Comparison of ENCODE assay signal across 8 cellular contexts in genomic region chr20:32336918-32337347, GRCh38. TPM values are rescaled to one million over a fixed set of nuclear protein-coding genes. Genes with fewer than 3 reads are reported as not detected.
DNase-seq lines count a peak whose midpoint lies in the region; ATAC-seq, FAIRE-seq and TF ChIP-seq lines count a peak whose summit lies in the region.

No MANE protein-coding gene starts in this region.

- in situ Hi-C loops in K562 (cut with MboI) = no loop called here

- TF ChIP-seq CTCF in K562 (IDR thresholded peaks at IDR 0.05 in 2 of 3, conservative IDR thresholded peaks at IDR 0.05 in 1 of 3; ENCODE audit: insufficient read depth in 2 of 3, low read depth in 1 of 3, low read length in 3 of 3) = peak; percentile 50 to 71 (median 70); a peak in 5 of 6 replicates

- BruUV-seq in K562 (replicated peaks; lab: Mats Ljungman, UMichigan) = no TSS peak

- WGBS in K562 (ENCODE audit: insufficient coverage, low coverage, missing lambda C conversion rate) = 7% methylated on average over 5 of the region's 5 CpGs

- ATAC-seq in K562 = peak; percentile 58
- ATAC-seq in memory B cell (ENCODE audit: low read depth) = peak; percentile 56
- no peak for ATAC-seq in activated CD4-positive, CD25-positive, alpha-beta regulatory T cell treated with anti-CD3 and anti-CD28 coated beads, Interleukin-2, amount 50 U/mL, for 24 hours
- ATAC-seq in activated T-helper 17 cell treated with anti-CD3 and anti-CD28 coated beads, Interleukin-2, amount 50 U/mL, for 72 hours (replicated peaks) = no peak

- no peaks in the 10 kb centered on the region for H4K20me1 ChIP-seq in K562 (replicated peaks; ENCODE audit: control insufficient read depth, insufficient read depth, low read length)

- no peaks in the 10 kb centered on the region for H3K27me3 Mint-ChIP-seq in memory B cell
- H3K27me3 Mint-ChIP-seq in activated T-helper 17 cell treated with anti-CD3 and anti-CD28 coated beads, Interleukin-2, amount 50 U/mL, for 72 hours = no peaks in the 10 kb centered on the region

- FAIRE-seq in K562 (lab: Jason Lieb, UNC) = peak; percentile 81

- H3K79me2 ChIP-seq in K562 (ENCODE audit: control insufficient read depth, insufficient read depth, low read length) = no peaks in the 10 kb centered on the region

- no peaks in the 10 kb centered on the region for H3K9me3 ChIP-seq in K562 (replicated peaks; ENCODE audit: control insufficient read depth, insufficient read depth, low read depth, low read length)

- H2AFZ ChIP-seq in K562 (ENCODE audit: low read depth, low read length) = peak overlapping the region; percentile 42; the same call in 1 of the 2 replicates

- H3K9ac ChIP-seq in K562 (ENCODE audit: insufficient read depth in 1 of 2, low read depth in 2 of 2, low read length in 2 of 2) = no peak overlapping the region

- no peak for TF ChIP-seq EP300 in K562 (IDR thresholded peaks at IDR 0.05; ENCODE audit: low read length)

- peaks cover 2% of the 10 kb centered on the region; the same call in 1 of the 3 replicates for H3K36me3 ChIP-seq in K562 (ENCODE audit: control insufficient read depth, insufficient read depth, low read length)

- intact Hi-C loops in K562 (cut with micrococcal nuclease) = loop anchor here (2.0 to 10.0 kb wide), 2 partner anchors 102 to 318 kb away; no protein-coding TSS in a partner anchor

- no peaks in the 10 kb centered on the region for H3K9me1 ChIP-seq in K562 (ENCODE audit: control insufficient read depth, insufficient read depth, low read length)

- H3K9me3 Mint-ChIP-seq in memory B cell = no peaks in the 10 kb centered on the region
- H3K9me3 Mint-ChIP-seq in activated T-helper 17 cell treated with anti-CD3 and anti-CD28 coated beads, Interleukin-2, amount 50 U/mL, for 72 hours = no peaks in the 10 kb centered on the region

- no peak overlapping the region for H3K4me3 Mint-ChIP-seq in memory B cell
- no peak overlapping the region for H3K4me3 Mint-ChIP-seq in activated T-helper 17 cell treated with anti-CD3 and anti-CD28 coated beads, Interleukin-2, amount 50 U/mL, for 72 hours

- H3K27ac ChIP-seq in K562 (ENCODE audit: extremely low read depth, low read depth, low read length) = no peak overlapping the region

- H3K36me3 Mint-ChIP-seq in memory B cell = peaks cover 7% of the 10 kb centered on the region
- H3K36me3 Mint-ChIP-seq in activated T-helper 17 cell treated with anti-CD3 and anti-CD28 coated beads, Interleukin-2, amount 50 U/mL, for 72 hours (ENCODE audit: low read depth) = peaks cover 76% of the 10 kb centered on the region

- peak; percentile 70 for DNase-seq in NCI-H2171 treated with DMSO at 0.1 percent for 48 hours (lab: John Stamatoyannopoulos, UW)
- DNase-seq in NCI-H2171 (lab: John Stamatoyannopoulos, UW) = no peak
- DNase-seq in NCI-H1694 (lab: John Stamatoyannopoulos, UW) = peak; percentile 24
- DNase-seq in K562 (ENCODE audit: extremely low read depth in 1 of 4, low spot score in 3 of 4) = peak; percentile 38 to 62 (median 49)
- peak in 1 of 2 donors; percentile 36 for DNase-seq in memory B cell (ENCODE audit: low spot score in 2 of 2)
- DNase-seq in stimulated activated CD4-positive, alpha-beta T cell treated with anti-CD3 and anti-CD28 coated beads, Interleukin-12 subunit alpha, Interleukin-12 subunit beta, amount 100 ng/mL, for 4 hours = no peak

- TF ChIP-seq RAD21 in K562 (CRISPR knock-in tag; conservative IDR thresholded peaks at IDR 0.05 in 1 of 2, IDR thresholded peaks at IDR 0.05 in 1 of 2) = peak; percentile 54 to 70

- H3K27me3 ChIP-seq in K562 (ENCODE audit: control insufficient read depth in 2 of 2, insufficient read depth in 2 of 2, low read length in 2 of 2) = no peaks in the 10 kb centered on the region

- POLR2A ChIA-PET in K562 (lab: Yijun Ruan, JAX) = no interaction called here

- peaks cover 31% of the 10 kb centered on the region for H3K4me1 Mint-ChIP-seq in memory B cell
- H3K4me1 Mint-ChIP-seq in activated T-helper 17 cell treated with anti-CD3 and anti-CD28 coated beads, Interleukin-2, amount 50 U/mL, for 72 hours = peaks cover 34% of the 10 kb centered on the region

- H3K4me3 ChIP-seq in K562 = no peak overlapping the region

- peaks cover 3 to 33% of the 10 kb centered on the region in 2 experiments for H3K4me1 ChIP-seq in K562 (replicated peaks in 1 of 2; ENCODE audit: control insufficient read depth in 2 of 2, insufficient read depth in 2 of 2, low read length in 2 of 2)

- H3K27ac Mint-ChIP-seq in memory B cell = peak overlapping the region; percentile 24
- no peak overlapping the region for H3K27ac Mint-ChIP-seq in activated T-helper 17 cell treated with anti-CD3 and anti-CD28 coated beads, Interleukin-2, amount 50 U/mL, for 72 hours

- no peak overlapping the region; the same call in 1 of the 2 replicates for H3K4me2 ChIP-seq in K562 (ENCODE audit: insufficient read depth, low read length)

- no peak for TF ChIP-seq POLR2A in K562 (conservative IDR thresholded peaks at IDR 0.05)

- CTCF ChIA-PET in K562 (lab: Yijun Ruan, JAX; ENCODE audit: low intra/inter-chr PET ratio) = interaction anchor here (0.6 to 1.3 kb wide), 2 partner anchors 101 to 107 kb away, joined by 3 to 4 read pairs; no protein-coding TSS in a partner anchor

TF ChIP-seq in K562, 482 proteins besides CTCF, POLR2A, EP300 and RAD21 (continues in another document):
- TF ChIP-seq ZNF354B (CRISPR knock-in tag; IDR thresholded peaks at IDR 0.05) (peak; percentile 96), ZFP1 (CRISPR knock-in tag; IDR thresholded peaks at IDR 0.05) (0 out of 2 replicates have a peak, but pooled peaks have one; percentile 46), ARNT (IDR thresholded peaks at IDR 0.05) (0 out of 4 replicates have a peak, but pooled peaks of 1 of the 2 experiments have one; percentile 35), ZNF507 (tag; conservative IDR thresholded peaks at IDR 0.05) (peak; percentile 97), TAF7 (tag; IDR thresholded peaks at IDR 0.05) (no peak), SMC3 (conservative IDR thresholded peaks at IDR 0.05; ENCODE audit: insufficient read depth, low read depth, low read length) (0 out of 2 replicates have a peak, but pooled peaks have one; percentile 39), ARID1B (IDR thresholded peaks at IDR 0.05) (no peak; the same call in 1 of the 2 replicates), TBL1XR1 (IDR thresholded peaks at IDR 0.05; ENCODE audit: low read length in 2 of 2) (0 out of 4 replicates have a peak, but pooled peaks of 1 of the 2 experiments have one; percentile 7), MAZ (CRISPR knock-in tag; conservative IDR thresholded peaks at IDR 0.05 in 1 of 2, IDR thresholded peaks at IDR 0.05 in 1 of 2) (0 out of 4 replicates have a peak, but pooled peaks of 1 of the 2 experiments have one; percentile 34)

RNA-seq across cellular contexts. Expression of gene ASXL1, which starts 21.2 kb away (rescaled TPM):
- total RNA-seq in K562 (2011; cell fraction: chromatin; rRNA removed; ENCODE audit: low replicate concordance) = 293 and 377 TPM in 2 replicates
- total RNA-seq in K562 (2011; cell fraction: nucleolus; rRNA removed) = 176 and 183 TPM in 2 replicates
- total RNA-seq in K562 (2011; cell fraction: nucleoplasm; rRNA removed) = 261 and 321 TPM in 2 replicates
- total RNA-seq in K562 (2014; rRNA removed) (20.5 and 25.7 TPM in 2 replicates), K562 (2014; rRNA removed; fragmentation: Illumina TruSeq; extraction: Trizol) (32.3 and 36.0 TPM in 2 replicates), K562 (2015; rRNA removed; fragmentation: Illumina TruSeq; extraction: Trizol) (25.7 and 27.7 TPM in 2 replicates), K562 (2021) (63.5 and 65.3 TPM in 2 replicates)
- polyA plus RNA-seq in K562 (2011; rRNA removed) (48.7 and 56.4 TPM in 2 replicates), K562 (2014; fragmentation: Illumina TruSeq; extraction: Trizol) (45.1 and 48.7 TPM in 2 replicates), K562 (2014; fragmentation: Nextera tagmentation; extraction: Ambion mirVana) (1 to 10 TPM; 6.5 to 8.4 TPM), K562 (2014; rRNA removed) (38.6 and 44.3 TPM in 2 replicates)
- 23.8 and 39.3 TPM in 2 replicates for polyA plus RNA-seq in K562 (2011; cell fraction: cytosol; rRNA removed)
- polyA plus RNA-seq in K562 (2011; cell fraction: nucleus; rRNA removed) = 222 and 235 TPM in 2 replicates
- polyA plus RNA-seq in K562 (2012) = 39.0 and 51.7 TPM in 2 replicates
- polyA minus RNA-seq in K562 (2011; rRNA and poly(A)+ RNA removed) = 65.7 and 67.5 TPM in 2 replicates
- 23.8 and 28.4 TPM in 2 replicates for polyA minus RNA-seq in K562 (2011; cell fraction: cytosol; rRNA and poly(A)+ RNA removed)
- polyA minus RNA-seq in K562 (2011; cell fraction: nucleus; rRNA and poly(A)+ RNA removed) = 55.1 and 86.6 TPM in 2 replicates
- total RNA-seq in activated T-helper 17 cell treated with anti-CD3 and anti-CD28 coated beads, Interleukin-2, amount 50 U/mL, for 72 hours = 100 to 1,000 TPM; 164 to 232 TPM

RNA-seq across cellular contexts. Expression of gene KIF3B, which starts 59.5 kb away (rescaled TPM):
- 9.0 and 15.2 TPM in 2 replicates for total RNA-seq in K562 (2011; cell fraction: chromatin; rRNA removed; ENCODE audit: low replicate concordance)
- 5.3 and 5.7 TPM in 2 replicates for total RNA-seq in K562 (2011; cell fraction: nucleolus; rRNA removed)
- total RNA-seq in K562 (2011; cell fraction: nucleoplasm; rRNA removed) = 7.2 and 7.9 TPM in 2 replicates
- total RNA-seq in K562 (2014; rRNA removed) (6.3 and 7.8 TPM in 2 replicates), K562 (2014; rRNA removed; fragmentation: Illumina TruSeq; extraction: Trizol) (9.6 and 11.5 TPM in 2 replicates), K562 (2015; rRNA removed; fragmentation: Illumina TruSeq; extraction: Trizol) (8.4 and 8.6 TPM in 2 replicates), K562 (2021) (9.1 and 9.8 TPM in 2 replicates)
- polyA plus RNA-seq in K562 (2011; rRNA removed) (6.8 and 12.3 TPM in 2 replicates), K562 (2014; fragmentation: Illumina TruSeq; extraction: Trizol) (11.5 and 11.7 TPM in 2 replicates), K562 (2014; fragmentation: Nextera tagmentation; extraction: Ambion mirVana) (1 to 10 TPM; 2.9 to 3.6 TPM), K562 (2014; rRNA removed) (7.2 and 7.7 TPM in 2 replicates)
- polyA plus RNA-seq in K562 (2011; cell fraction: cytosol; rRNA removed) = 6.0 and 7.9 TPM in 2 replicates
- polyA plus RNA-seq in K562 (2011; cell fraction: nucleus; rRNA removed) = 3.2 and 4.4 TPM in 2 replicates
- 8.6 and 10.3 TPM in 2 replicates for polyA plus RNA-seq in K562 (2012)
- 12.5 and 18.6 TPM in 2 replicates for polyA minus RNA-seq in K562 (2011; rRNA and poly(A)+ RNA removed)
- polyA minus RNA-seq in K562 (2011; cell fraction: cytosol; rRNA and poly(A)+ RNA removed) = 5.3 and 7.4 TPM in 2 replicates
- polyA minus RNA-seq in K562 (2011; cell fraction: nucleus; rRNA and poly(A)+ RNA removed) = 2.0 and 3.4 TPM in 2 replicates
- total RNA-seq in activated T-helper 17 cell treated with anti-CD3 and anti-CD28 coated beads, Interleukin-2, amount 50 U/mL, for 72 hours = 10 to 100 TPM; 25.9 to 43.0 TPM

Comparison
In these comparisons a context has a peak if more than half of its experiments do, and no peak if none do; other contexts are left out.
1. DNase-seq: peak in NCI-H2171 treated with DMSO at 0.1 percent for 48 hours (single experiment), NCI-H1694 (single experiment) and K562 (4 of 4); none in NCI-H2171 (single experiment) and stimulated activated CD4-positive, alpha-beta T cell treated with anti-CD3 and anti-CD28 coated beads, Interleukin-12 subunit alpha, Interleukin-12 subunit beta, amount 100 ng/mL, for 4 hours (single experiment).
2. ATAC-seq: peak in K562 (single experiment) and memory B cell (single experiment); none in activated CD4-positive, CD25-positive, alpha-beta regulatory T cell treated with anti-CD3 and anti-CD28 coated beads, Interleukin-2, amount 50 U/mL, for 24 hours (0 of 2) and activated T-helper 17 cell treated with anti-CD3 and anti-CD28 coated beads, Interleukin-2, amount 50 U/mL, for 72 hours (single experiment).